23 cellular contexts compared by ENCODE assay signal in genomic region chr14:95163132-95163531, GRCh38.
"Had no signal": no experiment of that assay in that cellular context is flagged by ENCODE, and none has a peak within 500 bp of the region (broad histone marks: within the 10 kb centered on the region; RNA-seq: fewer than 3 reads in every experiment).

No MANE protein-coding gene starts in this region.

- ATAC-seq: activated CD8-positive, alpha-beta T cell treated with anti-CD3 and anti-CD28 coated beads, Interleukin-2, amount 10 ng/mL, durations not matched to agents 7 days and 5 days; gastrocnemius medialis; heart left ventricle; naive thymus-derived CD8-positive, alpha-beta T cell had no signal

- H3K9me3 ChIP-seq: gastrocnemius medialis, testis, vagina had no signal

- DNase-seq: activated CD4-positive, alpha-beta T cell treated with anti-CD3 and anti-CD28 coated beads, Interleukin-2, amount 10 ng/mL, durations not matched to agents 7 days and 5 days; activated CD8-positive, alpha-beta T cell treated with anti-CD3 and anti-CD28 coated beads, Interleukin-2, amount 10 ng/mL, durations not matched to agents 7 days and 5 days; activated gamma-delta T cell treated with Interleukin-2 at 50 U/mL for 16 hours; aorta; caudate nucleus; dorsolateral prefrontal cortex; esophagus squamous epithelium; gastrocnemius medialis; heart left ventricle; naive thymus-derived CD8-positive, alpha-beta T cell; retina; spleen; stimulated activated CD4-positive, alpha-beta T cell treated with anti-CD3 and anti-CD28 coated beads, Interleukin-4, amount 100 ng/mL, for 1 hour; stimulated activated naive CD4-positive, alpha-beta T cell; T-helper 1 cell; T-helper 9 cell; testis; trophoblast cell had no signal

- H3K4me3 ChIP-seq: dorsolateral prefrontal cortex, esophagus squamous epithelium, gastrocnemius medialis, heart left ventricle, spleen, testis, vagina had no signal

- H3K27me3 ChIP-seq: dorsolateral prefrontal cortex, esophagus squamous epithelium, gastrocnemius medialis, heart left ventricle, spleen, testis, vagina had no signal

- H3K27ac Mint-ChIP-seq: activated CD4-positive, alpha-beta T cell treated with anti-CD3 and anti-CD28 coated beads, Interleukin-2, amount 10 ng/mL, durations not matched to agents 7 days and 5 days; activated CD8-positive, alpha-beta T cell treated with anti-CD3 and anti-CD28 coated beads, Interleukin-2, amount 10 ng/mL, durations not matched to agents 7 days and 5 days; activated naive CD4-positive, alpha-beta T cell treated with anti-CD3 and anti-CD28 coated beads, Interleukin-2, amount 50 U/mL, for 24 hours; activated T-helper 1 cell treated with anti-CD3 and anti-CD28 coated beads, Interleukin-12 subunit alpha, Interleukin-12 subunit beta, Interleukin-2, Interleukin-4 antibody, amounts not matched to agents 30 ng/mL and 10 ng/mL and 1 ng/mL, durations not matched to agents 14 hours and 24 hours and 36 hours had no signal

- H3K4me3 Mint-ChIP-seq: activated CD4-positive, alpha-beta T cell treated with anti-CD3 and anti-CD28 coated beads, Interleukin-2, amount 10 ng/mL, durations not matched to agents 7 days and 5 days; activated CD8-positive, alpha-beta T cell treated with anti-CD3 and anti-CD28 coated beads, Interleukin-2, amount 10 ng/mL, durations not matched to agents 7 days and 5 days; activated naive CD4-positive, alpha-beta T cell treated with anti-CD3 and anti-CD28 coated beads, Interleukin-2, amount 50 U/mL, for 24 hours; activated T-helper 1 cell treated with anti-CD3 and anti-CD28 coated beads, Interleukin-12 subunit alpha, Interleukin-12 subunit beta, Interleukin-2, Interleukin-4 antibody, amounts not matched to agents 30 ng/mL and 10 ng/mL and 1 ng/mL, durations not matched to agents 14 hours and 24 hours and 36 hours; naive thymus-derived CD8-positive, alpha-beta T cell had no signal

- H3K27ac ChIP-seq: esophagus squamous epithelium, gastrocnemius medialis, testis, vagina had no signal

- H3K36me3 ChIP-seq: esophagus squamous epithelium, gastrocnemius medialis, heart left ventricle, spleen, vagina had no signal

- H3K27me3 Mint-ChIP-seq: activated CD4-positive, alpha-beta T cell treated with anti-CD3 and anti-CD28 coated beads, Interleukin-2, amount 10 ng/mL, durations not matched to agents 7 days and 5 days; activated naive CD4-positive, alpha-beta T cell treated with anti-CD3 and anti-CD28 coated beads, Interleukin-2, amount 50 U/mL, for 24 hours; brain; naive thymus-derived CD8-positive, alpha-beta T cell; progenitor cell of endocrine pancreas had no signal
